8 cellular contexts compared by ENCODE assay signal in the genomic region with DNA sequence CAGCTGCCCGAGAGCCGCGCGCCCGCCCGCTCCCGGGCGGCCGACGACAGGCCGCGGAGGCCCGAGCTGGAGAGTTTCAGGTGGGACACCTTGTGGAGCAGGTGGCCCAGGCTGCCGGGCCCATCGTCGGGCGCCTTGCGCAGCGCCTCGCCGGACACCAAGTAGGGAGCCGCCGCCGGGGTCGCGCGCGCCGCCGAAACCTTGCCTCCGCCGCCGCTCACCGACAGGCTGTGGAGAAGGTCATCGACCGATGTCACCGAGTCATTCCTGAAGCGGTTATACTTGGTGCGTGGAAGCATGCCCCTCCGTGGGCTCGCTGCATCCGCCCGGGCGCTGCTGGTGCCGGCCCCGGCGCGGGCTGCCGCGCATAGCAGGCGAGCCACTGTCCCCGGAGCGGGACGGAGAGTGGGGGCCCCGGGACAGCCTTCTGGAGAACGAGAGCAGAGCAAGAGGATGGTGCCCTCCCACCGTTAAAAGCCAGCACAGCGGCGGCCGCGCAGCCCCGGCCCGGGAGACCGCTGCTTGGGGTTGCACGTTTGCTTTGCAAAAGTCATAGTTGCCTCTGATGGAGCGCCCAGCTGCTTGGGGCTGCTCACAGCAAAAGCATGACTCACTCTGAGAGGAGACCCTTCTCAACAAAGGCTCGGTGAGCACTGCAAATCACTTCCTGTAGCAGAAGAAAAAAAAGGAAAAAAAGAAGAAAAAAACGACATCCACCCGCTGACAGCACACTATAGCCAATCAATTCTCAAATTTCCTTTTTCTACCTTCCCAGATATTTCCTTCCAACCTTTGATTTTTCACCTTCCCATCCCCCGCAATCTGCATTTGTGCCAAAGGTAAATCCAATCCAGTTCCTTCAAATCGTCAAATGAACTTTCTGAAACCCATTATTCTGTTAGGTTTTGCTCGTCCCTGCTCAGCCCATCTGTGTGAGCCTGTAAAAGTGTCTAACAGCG. TPM values are rescaled to one million over a fixed set of nuclear protein-coding genes. Genes with fewer than 3 reads are reported as not detected.
DNase-seq lines count a peak whose midpoint lies in the region; ATAC-seq and TF ChIP-seq lines count a peak whose summit lies in the region.

Gene SHC3, minus strand, starts transcription at position 657 of the 959 bp plus-strand sequence. Its CDS starts 358 bp downstream, at position 299.

- H3K4me3 ChIP-seq in cardiac fibroblast (replicated peaks in 1 of 2; ENCODE audit: low read depth in 2 of 2, low read length in 2 of 2) = peak within 1 kb of the TSS; percentile 66 to 67
- H3K4me3 ChIP-seq in upper lobe of left lung = peak within 1 kb of the TSS; percentile 36 to 59 (median 53)

- H3K27me3 Mint-ChIP-seq in memory B cell = peaks cover 15% of the 10 kb centered on the region

- peaks cover 9% of the 10 kb centered on the region for H3K4me1 Mint-ChIP-seq in memory B cell

- no peaks in the 10 kb centered on the region for H3K9me3 ChIP-seq in upper lobe of left lung

- peak; percentile 22 for DNase-seq in stimulated activated CD4-positive, alpha-beta T cell treated with anti-CD3 and anti-CD28 coated beads, Interleukin-15, amount 100 ng/mL, for 24 hours
- no peak for DNase-seq in stimulated activated CD4-positive, alpha-beta T cell treated with anti-CD3 and anti-CD28 coated beads, Interleukin-1b, Interleukin-23, amount 100 ng/mL, for 48 hours
- DNase-seq in cardiac fibroblast (ENCODE audit: low read depth in 2 of 2) (peak; percentile 48 to 58), memory B cell (ENCODE audit: low spot score in 2 of 2) (no peak), upper lobe of left lung (peak in 1 of 2 donors; percentile 89), ureter (ENCODE audit: low spot score) (no peak), SKM-1 treated with dmso at 0.1 percent for 144 hours (lab: John Stamatoyannopoulos, UW; ENCODE audit: unreplicated experiment) (no peak)
- no peak for DNase-seq in effector CD8-positive, alpha-beta T cell (lab: John Stamatoyannopoulos, UW)

- TF ChIP-seq CTCF in cardiac fibroblast (IDR thresholded peaks at IDR 0.05; ENCODE audit: low read depth, low read length) (no peak), upper lobe of left lung (IDR thresholded peaks at IDR 0.05) (no peak)

- H3K36me3 Mint-ChIP-seq in memory B cell = peaks cover 2% of the 10 kb centered on the region

- H3K36me3 ChIP-seq in upper lobe of left lung = no peaks in the 10 kb centered on the region

- peaks cover 0 to 10% (median 5%) of the 10 kb centered on the region in 4 donors for H3K27me3 ChIP-seq in upper lobe of left lung

- H3K9me3 Mint-ChIP-seq in memory B cell = no peaks in the 10 kb centered on the region

- H3K27ac Mint-ChIP-seq in memory B cell = no peak within 1 kb of the TSS

- TF ChIP-seq POLR2A in upper lobe of left lung (IDR thresholded peaks at IDR 0.05) = no peak

- 11 to 24% methylated on average over 9 to 25 of the region's 73 CpGs for WGBS in upper lobe of left lung, 2 donors

- ATAC-seq in memory B cell (ENCODE audit: low read depth) (no peak), upper lobe of left lung (ENCODE audit: low FRiP score in 2 of 2) (peak in 1 of 2 donors; percentile 18)

- peak within 1 kb of the TSS; percentile 81 to 88 (median 86) for H3K27ac ChIP-seq in upper lobe of left lung

- H3K4me3 Mint-ChIP-seq in memory B cell = peak within 1 kb of the TSS; percentile 69

- no peak for TF ChIP-seq EP300 in upper lobe of left lung (IDR thresholded peaks at IDR 0.05)

- peaks cover 21 to 30% (median 26%) of the 10 kb centered on the region in 4 donors for H3K4me1 ChIP-seq in upper lobe of left lung

RNA-seq across cellular contexts. Expression of gene SHC3, which starts in this region (rescaled TPM):
- total RNA-seq in upper lobe of left lung (10 to 100 TPM; 11.0 to 22.0 (median 14.0) TPM), ureter (4.7 TPM)

Comparison
In these comparisons a context has a peak if more than half of its experiments do, and no peak if none do; other contexts are left out.
1. DNase-seq: peak in stimulated activated CD4-positive, alpha-beta T cell treated with anti-CD3 and anti-CD28 coated beads, Interleukin-15, amount 100 ng/mL, for 24 hours (single experiment) and cardiac fibroblast (2 of 2); none in stimulated activated CD4-positive, alpha-beta T cell treated with anti-CD3 and anti-CD28 coated beads, Interleukin-1b, Interleukin-23, amount 100 ng/mL, for 48 hours (single experiment), memory B cell (0 of 2), ureter (single experiment), effector CD8-positive, alpha-beta T cell (single experiment) and SKM-1 treated with dmso at 0.1 percent for 144 hours (single experiment).